Comparison of ENCODE assay signal across 11 cellular contexts in the genomic region with DNA sequence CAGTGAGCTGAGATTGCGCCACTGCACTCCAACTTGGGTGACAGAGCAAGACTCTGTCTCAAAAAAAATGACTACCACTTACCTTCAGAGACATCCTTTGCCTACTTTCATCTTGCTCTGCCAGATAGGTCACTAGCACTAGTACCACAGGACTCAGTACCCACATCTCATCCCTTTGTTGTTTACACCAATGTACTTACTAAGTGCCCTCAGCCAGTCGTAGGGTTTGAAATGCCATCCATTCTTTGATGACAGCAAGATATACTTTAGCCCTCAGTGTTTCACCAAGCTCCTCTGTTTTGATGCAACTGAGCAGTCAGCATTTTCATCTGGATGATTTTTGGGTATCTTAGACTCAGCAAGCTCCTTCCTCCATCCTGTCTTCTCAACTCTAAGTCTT. TPM values are rescaled to one million over a fixed set of nuclear protein-coding genes. Genes with fewer than 3 reads are reported as not detected.
"Had no signal": no experiment of that assay in that cellular context is flagged by ENCODE, and none has a peak within 500 bp of the region (broad histone marks: within the 10 kb centered on the region; RNA-seq: fewer than 3 reads in every experiment).

No MANE protein-coding gene starts in this region.

- ATAC-seq: HCT116, K562 had no signal

- H3K36me3 ChIP-seq: HAP-1 had no signal

- H3K9me3 ChIP-seq: HAP-1 had no signal

- H3K4me3 ChIP-seq: GM23248, HAP-1, K562 had no signal

- H2AFZ ChIP-seq: GM23248 had no signal

- H3K9ac ChIP-seq: GM23248 had no signal

- DNase-seq: GM23248, GOT3, H7, HFFc6, IMR-90 had no signal

- H3K27ac ChIP-seq: GM23248, HL-60 had no signal

- H3K4me1 ChIP-seq: HAP-1 had no signal

- FAIRE-seq: K562 had no signal

RNA-seq across cellular contexts. Expression of a gene that starts 6.1 kb away (rescaled TPM):
- total RNA-seq: GM23248, H4, H7, HFFc6, HT1080, IMR-90, K562 had no signal
- polyA plus RNA-seq: GM23248, IMR-90, K562 had no signal

RNA-seq across cellular contexts. Expression of a gene that starts 13.2 kb away (rescaled TPM):
- total RNA-seq: GM23248, H4, H7, HFFc6, HT1080, IMR-90 had no signal
- polyA plus RNA-seq: GM23248, IMR-90, K562 had no signal
